1 cellular context compared by ENCODE assay signal in the genomic region with DNA sequence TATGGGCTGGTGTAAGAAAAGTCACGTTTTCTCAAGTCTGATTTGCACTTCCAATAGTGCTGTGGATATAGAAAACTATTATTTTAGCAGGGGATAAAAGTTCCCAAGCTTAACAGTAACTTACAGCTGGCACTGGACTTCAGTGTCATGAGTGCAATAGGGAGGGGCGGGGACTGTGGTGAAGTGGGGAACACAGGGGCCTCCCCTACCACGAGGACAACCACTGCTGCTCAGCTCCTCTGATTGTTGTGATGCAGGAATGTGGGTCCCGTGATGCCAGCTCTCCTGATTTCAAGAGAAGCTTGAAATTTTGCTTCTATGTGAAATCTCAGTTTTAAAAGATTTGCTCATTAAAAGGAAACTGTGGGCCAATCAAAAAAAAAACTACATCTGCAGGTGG.
TF ChIP-seq lines count a peak whose summit lies in the region.

No MANE protein-coding gene starts in this region.

TF ChIP-seq in HEK293T, 16 proteins besides CTCF, POLR2A, EP300 and RAD21:
- TF ChIP-seq ARNT (IDR thresholded peaks at IDR 0.05) (no peak), FOXK2 (IDR thresholded peaks at IDR 0.05) (no peak)
